In genomic region chr4:15361529-15361928, GRCh38 we compare ENCODE assay signal across 34 cellular contexts.
"Had no signal": no experiment of that assay in that cellular context is flagged by ENCODE, and none has a peak within 500 bp of the region (broad histone marks: within the 10 kb centered on the region; RNA-seq: fewer than 3 reads in every experiment).

No MANE protein-coding gene starts in this region.

- H3K36me3 Mint-ChIP-seq: activated CD4-positive, alpha-beta memory T cell treated with anti-CD3 and anti-CD28 coated beads for 36 hours; activated CD8-positive, alpha-beta memory T cell treated with anti-CD3 and anti-CD28 coated beads, Interleukin-2, amount 10 ng/mL, durations not matched to agents 7 days and 5 days; activated naive CD4-positive, alpha-beta T cell treated with anti-CD3 and anti-CD28 coated beads, Interleukin-2, amount 10 ng/mL, durations not matched to agents 7 days and 5 days; T-cell had no signal

- H3K27me3 ChIP-seq: brain microvascular endothelial cell, SJCRH30 had no signal

- H3K9me3 Mint-ChIP-seq: activated CD4-positive, alpha-beta memory T cell treated with anti-CD3 and anti-CD28 coated beads for 36 hours; activated naive CD4-positive, alpha-beta T cell treated with anti-CD3 and anti-CD28 coated beads, Interleukin-2, amount 10 ng/mL, durations not matched to agents 7 days and 5 days; T-cell had no signal

- H3K27me3 Mint-ChIP-seq: activated CD4-positive, alpha-beta memory T cell treated with anti-CD3 and anti-CD28 coated beads for 36 hours; activated naive CD4-positive, alpha-beta T cell treated with anti-CD3 and anti-CD28 coated beads, Interleukin-2, amount 10 ng/mL, durations not matched to agents 7 days and 5 days; activated naive CD8-positive, alpha-beta T cell; T-cell had no signal

- H3K4me1 ChIP-seq: SJCRH30 had no signal

- H3K9me3 ChIP-seq: SJCRH30 had no signal

- H3K36me3 ChIP-seq: brain microvascular endothelial cell, SJCRH30 had no signal

- H3K27ac ChIP-seq: brain microvascular endothelial cell, KMS-11, SJCRH30, SK-N-MC, VCaP had no signal

- H3K4me1 Mint-ChIP-seq: activated CD8-positive, alpha-beta memory T cell treated with anti-CD3 and anti-CD28 coated beads, Interleukin-2, amount 10 ng/mL, durations not matched to agents 7 days and 5 days; activated naive CD4-positive, alpha-beta T cell treated with anti-CD3 and anti-CD28 coated beads, Interleukin-2, amount 10 ng/mL, durations not matched to agents 7 days and 5 days had no signal

- H3K27ac Mint-ChIP-seq: activated B cell treated with CpG ODN at 0.5 μM for 24 hours; activated CD4-positive, alpha-beta memory T cell treated with anti-CD3 and anti-CD28 coated beads for 36 hours; activated CD8-positive, alpha-beta memory T cell treated with anti-CD3 and anti-CD28 coated beads, Interleukin-2, amount 10 ng/mL, durations not matched to agents 7 days and 5 days; activated naive CD4-positive, alpha-beta T cell treated with anti-CD3 and anti-CD28 coated beads, Interleukin-2, amount 10 ng/mL, durations not matched to agents 7 days and 5 days; activated naive CD8-positive, alpha-beta T cell; activated naive CD8-positive, alpha-beta T cell treated with anti-CD3 and anti-CD28 coated beads, Interleukin-2, amount 50 U/mL, for 24 hours; T-cell; T-helper 17 cell had no signal

- ATAC-seq: activated CD8-positive, alpha-beta memory T cell treated with anti-CD3 and anti-CD28 coated beads, Interleukin-2, amount 10 ng/mL, durations not matched to agents 7 days and 5 days; activated naive CD8-positive, alpha-beta T cell treated with anti-CD3 and anti-CD28 coated beads, Interleukin-2, amount 50 U/mL, for 24 hours; Panc1; T-cell; T-helper 17 cell had no signal

- DNase-seq: activated B cell treated with CpG ODN at 0.5 μM for 24 hours; activated CD4-positive, alpha-beta memory T cell treated with anti-CD3 and anti-CD28 coated beads for 36 hours; activated CD4-positive, alpha-beta T cell treated with anti-CD3 and anti-CD28 coated beads for 4 hours; activated CD4-positive, alpha-beta T cell treated with anti-CD3 and anti-CD28 coated beads, Interleukin-2, amount 50 U/mL, for 1 hour; activated CD4-positive, CD25-positive, alpha-beta regulatory T cell treated with anti-CD3 and anti-CD28 coated beads, Interleukin-2, amount 50 U/mL, for 72 hours; activated CD8-positive, alpha-beta memory T cell treated with anti-CD3 and anti-CD28 coated beads, Interleukin-2, amount 10 ng/mL, durations not matched to agents 7 days and 5 days; activated CD8-positive, alpha-beta memory T cell treated with anti-CD3 and anti-CD28 coated beads, Interleukin-2, amount 50 U/mL, for 48 hours; activated effector memory CD4-positive, alpha-beta T cell treated with Interleukin-2 at 50 U/mL for 16 hours; activated naive CD4-positive, alpha-beta T cell treated with anti-CD3 and anti-CD28 coated beads, Interleukin-2, amount 10 ng/mL, durations not matched to agents 7 days and 5 days; activated naive CD8-positive, alpha-beta T cell treated with anti-CD3 and anti-CD28 coated beads, Interleukin-2, amount 50 U/mL, for 24 hours; activated T-cell treated with anti-CD3 and anti-CD28 coated beads, Interleukin-2, amount 50 U/mL, for 48 hours; amniotic stem cell; aorta; brain microvascular endothelial cell; central memory CD4-positive, alpha-beta T cell; MM.1S; NCI-H1092 treated with DMSO at 0.1 percent for 48 hours; NCI-H1417; NCI-H146; NCI-H187; NCI-H2081; NCI-H2171 treated with DMSO at 0.1 percent for 48 hours; NCI-H2227 treated with DMSO at 0.1 percent for 48 hours; NCI-H446; NCI-H510A treated with DMSO at 0.1 percent for 48 hours; SHP77; SJCRH30; T-cell; T-helper 17 cell had no signal

- H3K4me3 Mint-ChIP-seq: activated B cell treated with CpG ODN at 0.5 μM for 24 hours; activated CD4-positive, alpha-beta memory T cell treated with anti-CD3 and anti-CD28 coated beads for 36 hours; activated CD8-positive, alpha-beta memory T cell treated with anti-CD3 and anti-CD28 coated beads, Interleukin-2, amount 10 ng/mL, durations not matched to agents 7 days and 5 days; activated naive CD4-positive, alpha-beta T cell treated with anti-CD3 and anti-CD28 coated beads, Interleukin-2, amount 10 ng/mL, durations not matched to agents 7 days and 5 days; activated naive CD8-positive, alpha-beta T cell; activated naive CD8-positive, alpha-beta T cell treated with anti-CD3 and anti-CD28 coated beads, Interleukin-2, amount 50 U/mL, for 24 hours; T-cell; T-helper 17 cell had no signal

- H3K4me3 ChIP-seq: SJCRH30, SK-N-MC had no signal
